Comparison of ENCODE assay signal across 11 cellular contexts in genomic region chr12:49962861-49963765, GRCh38. TPM values are rescaled to one million over a fixed set of nuclear protein-coding genes. Genes with fewer than 3 reads are reported as not detected.
DNase-seq lines count a peak whose midpoint lies in the region; ATAC-seq and TF ChIP-seq lines count a peak whose summit lies in the region.
"Had no signal": no experiment of that assay in that cellular context is flagged by ENCODE, and none has a peak within 500 bp of the region (broad histone marks: within the 10 kb centered on the region; RNA-seq: fewer than 3 reads in every experiment).

No MANE protein-coding gene starts in this region.

- intact Hi-C loops in PC-9 (cut with micrococcal nuclease; ENCODE audit: unreplicated experiment) (loop anchor here (1.0 to 10.0 kb wide), 2 partner anchors 94 to 202 kb away; partner anchors contain the start of gene CERS5), Right ventricle myocardium inferior (cut with DNase I) (loop anchor here (10.0 kb wide), 1 partner anchor 188 kb away; no protein-coding TSS in a partner anchor)

- H3K4me3 Mint-ChIP-seq in GM23338 = no peak overlapping the region

- H3K36me3 Mint-ChIP-seq in GM23338 (ENCODE audit: low read depth) = peaks cover 5% of the 10 kb centered on the region; the same call in 1 of the 3 replicates
- peaks cover 6 to 7% of the 10 kb centered on the region in 2 donors for H3K36me3 Mint-ChIP-seq in activated naive CD4-positive, alpha-beta T cell treated with anti-CD3 and anti-CD28 coated beads, Interleukin-2, amount 50 U/mL, for 72 hours

- peak overlapping the region; percentile 57; the same call in 1 of the 2 replicates for H3K27ac ChIP-seq in PC-9
- no peak overlapping the region for H3K27ac ChIP-seq in GM23338 (ENCODE audit: low read depth)

- POLR2A ChIA-PET in PC-9 (lab: Charles Lee; ENCODE audit: unreplicated experiment) = interaction anchor here (0.5 to 0.8 kb wide), 4 partner anchors 18 to 640 kb away, joined by 5 to 22 read pairs (median 8); partner anchors contain the start of gene TROAP

- TF ChIP-seq CTCF in PC-9 (conservative IDR thresholded peaks at IDR 0.05) = no peak
- TF ChIP-seq CTCF in retinal pigment epithelial cell (conservative IDR thresholded peaks at IDR 0.05; ENCODE audit: low read depth, low read length) = no peak
- TF ChIP-seq CTCF in GM23338 (conservative IDR thresholded peaks at IDR 0.05; ENCODE audit: low read depth in 2 of 2) = no peak

- H3K27me3 ChIP-seq in PC-9 (ENCODE audit: insufficient read depth, low read depth) = no peaks in the 10 kb centered on the region
- peaks cover 58% of the 10 kb centered on the region for H3K27me3 ChIP-seq in GM23338 (ENCODE audit: insufficient read depth)

- CTCF ChIA-PET in PC-9 (lab: Charles Lee) = interaction anchor here (0.6 to 1.4 kb wide), 10 partner anchors 14 to 290 kb away, joined by 3 to 17 read pairs (median 5); no protein-coding TSS in a partner anchor

- peak; percentile 47 for ATAC-seq in Right ventricle myocardium inferior
- no peak for ATAC-seq in GM23338
- no peak for ATAC-seq in stimulated activated naive CD8-positive, alpha-beta T cell treated with anti-CD3 and anti-CD28 coated beads, Interleukin-15, Interleukin-2, amounts not matched to agents 100 U/mL and 50 U/mL, for 24 hours
- no peak for ATAC-seq in activated naive CD4-positive, alpha-beta T cell treated with anti-CD3 and anti-CD28 coated beads, Interleukin-2, amount 50 U/mL, for 72 hours

- H2AFZ ChIP-seq in PC-9 = no peak overlapping the region
- H2AFZ ChIP-seq in GM23338 = no peak overlapping the region

- no peaks in the 10 kb centered on the region for H4K20me1 ChIP-seq in PC-9 (ENCODE audit: insufficient read depth)
- no peaks in the 10 kb centered on the region for H4K20me1 ChIP-seq in GM23338 (replicated peaks; ENCODE audit: insufficient read depth)

- no TSS peak for BruUV-seq in PC-9 (replicated peaks; lab: Mats Ljungman, UMichigan)

- no peaks in the 10 kb centered on the region for H3K79me2 ChIP-seq in PC-9 (ENCODE audit: low read depth)
- H3K79me2 ChIP-seq in GM23338 (replicated peaks; ENCODE audit: insufficient read depth) = no peaks in the 10 kb centered on the region

- peak overlapping the region; percentile 62 for H3K4me2 ChIP-seq in PC-9
- H3K4me2 ChIP-seq in GM23338 = no peak overlapping the region

- H3F3A ChIP-seq in PC-9 (ENCODE audit: insufficient read depth, low read depth) (peaks cover 16% of the 10 kb centered on the region; the same call in 1 of the 2 replicates), GM23338 (replicated peaks; ENCODE audit: low read depth) (no peaks in the 10 kb centered on the region)

- H3K9me3 Mint-ChIP-seq in GM23338 = peaks cover 6% of the 10 kb centered on the region; the same call in 2 of the 3 replicates
- no peaks in the 10 kb centered on the region for H3K9me3 Mint-ChIP-seq in activated naive CD4-positive, alpha-beta T cell treated with anti-CD3 and anti-CD28 coated beads, Interleukin-2, amount 50 U/mL, for 72 hours

- peaks cover 57% of the 10 kb centered on the region for H3K4me1 ChIP-seq in PC-9 (replicated peaks; ENCODE audit: insufficient read depth)
- H3K4me1 ChIP-seq in GM23338 (ENCODE audit: insufficient read depth) = peaks cover 18% of the 10 kb centered on the region

- H3K4me3 ChIP-seq in PC-9 = no peak overlapping the region
- H3K4me3 ChIP-seq in retinal pigment epithelial cell (ENCODE audit: low read length) = no peak overlapping the region
- H3K4me3 ChIP-seq in GM23338 = no peak overlapping the region

- H3K9me2 ChIP-seq in PC-9 (ENCODE audit: insufficient read depth) (no peaks in the 10 kb centered on the region), GM23338 (ENCODE audit: insufficient read depth) (no peaks in the 10 kb centered on the region)

- H3K27me3 Mint-ChIP-seq in GM23338 (ENCODE audit: insufficient read depth, low read depth, poor library complexity) = peaks cover 46% of the 10 kb centered on the region

- H3K9me3 ChIP-seq in PC-9 (ENCODE audit: insufficient read depth, low read depth) = no peaks in the 10 kb centered on the region

- H3K36me3 ChIP-seq in PC-9 (ENCODE audit: low read depth) (no peaks in the 10 kb centered on the region), GM23338 (ENCODE audit: insufficient read depth) (no peaks in the 10 kb centered on the region; the same call in 1 of the 2 replicates)

- peaks cover 29% of the 10 kb centered on the region for H3K4me1 Mint-ChIP-seq in GM23338

- DNase-seq in H4 (ENCODE audit: low spot score) = peak; percentile 74
- peak; percentile 90 to 97 for DNase-seq in PC-9
- DNase-seq in Right ventricle myocardium inferior (ENCODE audit: missing footprints) = no peak
- DNase-seq in retinal pigment epithelial cell (ENCODE audit: low read depth) = peak; percentile 66
- DNase-seq in retina = no peak
- DNase-seq in GM23338 (ENCODE audit: low spot score) = no peak
- DNase-seq in stimulated activated naive CD8-positive, alpha-beta T cell treated with anti-CD3 and anti-CD28 coated beads, Interleukin-15, Interleukin-2, amounts not matched to agents 100 U/mL and 50 U/mL, for 24 hours = no peak
- no peak for DNase-seq in activated naive CD4-positive, alpha-beta T cell treated with anti-CD3 and anti-CD28 coated beads, Interleukin-2, amount 50 U/mL, for 72 hours (ENCODE audit: low spot score in 2 of 2)
- DNase-seq: activated CD4-positive, alpha-beta T cell treated with anti-CD3 and anti-CD28 coated beads, Interleukin-2, amount 50 U/mL, for 48 hours; effector CD8-positive, alpha-beta T cell; NCI-H510A had no signal

- H3K27ac Mint-ChIP-seq in GM23338 = no peak overlapping the region
- H3K27ac Mint-ChIP-seq in activated naive CD4-positive, alpha-beta T cell treated with anti-CD3 and anti-CD28 coated beads, Interleukin-2, amount 50 U/mL, for 72 hours = no peak overlapping the region

TF ChIP-seq in GM23338, 12 proteins besides CTCF, POLR2A, EP300 and RAD21 (continues in another document):
- TF ChIP-seq EZH2phosphoT487 (IDR thresholded peaks at IDR 0.05; ENCODE audit: unreplicated experiment) (no peak), POLR2AphosphoS5 (IDR thresholded peaks at IDR 0.05; ENCODE audit: low read depth) (no peak), EZH2 (IDR thresholded peaks at IDR 0.05; ENCODE audit: low read depth, unreplicated experiment) (no peak), REST (IDR thresholded peaks at IDR 0.05; ENCODE audit: unreplicated experiment) (no peak), NANOG (IDR thresholded peaks at IDR 0.05; ENCODE audit: borderline replicate concordance) (no peak), JUNB (IDR thresholded peaks at IDR 0.05; ENCODE audit: unreplicated experiment) (no peak)

RNA-seq across cellular contexts. Expression of gene AQP5, which starts 1.4 kb away (rescaled TPM):
- not detected in 2 replicates for total RNA-seq in H4 (2014; rRNA removed; shearing (Covaris generic))
- total RNA-seq in PC-9 (2021) (0.31 and 0.45 TPM in 2 replicates), Right ventricle myocardium inferior (0.81 TPM)
- total RNA-seq in GM23338 (2014; rRNA removed; shearing (Covaris generic)) = 2.2 and 2.7 TPM in 2 replicates
- 1.1 and 1.3 TPM in 2 replicates for polyA plus RNA-seq in GM23338 (2016; fragmentation: Nextera tagmentation; extraction: Ambion mirVana)
- not detected for total RNA-seq in activated naive CD4-positive, alpha-beta T cell treated with anti-CD3 and anti-CD28 coated beads, Interleukin-2, amount 50 U/mL, for 72 hours

RNA-seq across cellular contexts. Expression of gene AQP6, which starts 9.6 kb away (rescaled TPM):
- 0.10 TPM in 1 of 2 replicates, not detected in the other for total RNA-seq in H4 (2014; rRNA removed; shearing (Covaris generic))
- not detected in 2 replicates for total RNA-seq in PC-9 (2021)
- not detected for total RNA-seq in Right ventricle myocardium inferior
- not detected in 2 replicates for total RNA-seq in GM23338 (2014; rRNA removed; shearing (Covaris generic))
- 0.08 TPM in 1 of 2 replicates, not detected in the other for polyA plus RNA-seq in GM23338 (2016; fragmentation: Nextera tagmentation; extraction: Ambion mirVana)
- not detected for total RNA-seq in activated naive CD4-positive, alpha-beta T cell treated with anti-CD3 and anti-CD28 coated beads, Interleukin-2, amount 50 U/mL, for 72 hours

RNA-seq across cellular contexts. Expression of gene AQP2, which starts 12.6 kb away (rescaled TPM):
- not detected in 2 replicates for total RNA-seq in H4 (2014; rRNA removed; shearing (Covaris generic))
- total RNA-seq in PC-9 (2021) (not detected in 2 replicates), Right ventricle myocardium inferior (not detected)
- 0.07 TPM in 1 of 2 replicates, not detected in the other for total RNA-seq in GM23338 (2014; rRNA removed; shearing (Covaris generic))
- not detected in 2 replicates for polyA plus RNA-seq in GM23338 (2016; fragmentation: Nextera tagmentation; extraction: Ambion mirVana)
- not detected for total RNA-seq in activated naive CD4-positive, alpha-beta T cell treated with anti-CD3 and anti-CD28 coated beads, Interleukin-2, amount 50 U/mL, for 72 hours

RNA-seq across cellular contexts. Expression of gene FAIM2, which starts 59.4 kb away (rescaled TPM):
- 0.58 TPM in 1 of 2 replicates, not detected in the other for total RNA-seq in H4 (2014; rRNA removed; shearing (Covaris generic))
- total RNA-seq in PC-9 (2021) = not detected in 2 replicates
- total RNA-seq in Right ventricle myocardium inferior = 20.5 TPM
- 0.08 and 2.0 TPM in 2 replicates for total RNA-seq in GM23338 (2014; rRNA removed; shearing (Covaris generic))
- 0.61 and 0.83 TPM in 2 replicates for polyA plus RNA-seq in GM23338 (2016; fragmentation: Nextera tagmentation; extraction: Ambion mirVana)
- under 1 TPM; 0.52 to 0.78 TPM for total RNA-seq in activated naive CD4-positive, alpha-beta T cell treated with anti-CD3 and anti-CD28 coated beads, Interleukin-2, amount 50 U/mL, for 72 hours

Comparison
In these comparisons a context has a peak if more than half of its experiments do, and no peak if none do; other contexts are left out.
1. DNase-seq: peak in H4 (single experiment), PC-9 (2 of 2) and retinal pigment epithelial cell (single experiment); none in Right ventricle myocardium inferior (single experiment), retina (single experiment), GM23338 (single experiment), stimulated activated naive CD8-positive, alpha-beta T cell treated with anti-CD3 and anti-CD28 coated beads, Interleukin-15, Interleukin-2, amounts not matched to agents 100 U/mL and 50 U/mL, for 24 hours (single experiment) and activated naive CD4-positive, alpha-beta T cell treated with anti-CD3 and anti-CD28 coated beads, Interleukin-2, amount 50 U/mL, for 72 hours (0 of 2).